ENCODE assay signal across 9 cellular contexts in genomic region chr20:17958326-17959256, GRCh38. TPM values are rescaled to one million over a fixed set of nuclear protein-coding genes. Genes with fewer than 3 reads are reported as not detected.
A peak's percentile ranks its signal among the peaks of the same experiment; 100 is the strongest.
DNase-seq lines count a peak whose midpoint lies in the region; ATAC-seq, FAIRE-seq and TF ChIP-seq lines count a peak whose summit lies in the region.
"Had no signal": no experiment of that assay in that cellular context is flagged by ENCODE, and none has a peak within 500 bp of the region (broad histone marks: within the 10 kb centered on the region; RNA-seq: fewer than 3 reads in every experiment).

No MANE protein-coding gene starts in this region.

- H3K4me3 ChIP-seq in SK-N-SH (ENCODE audit: low read depth in 2 of 2, low read length in 1 of 2) (no peak overlapping the region), esophagus (ENCODE audit: low read depth in 1 of 2, low read length in 2 of 2) (no peak overlapping the region), psoas muscle (no peak overlapping the region)

- no peak overlapping the region for H2AFZ ChIP-seq in SK-N-SH (ENCODE audit: low read depth)

- peaks cover 10% of the 10 kb centered on the region for H3F3A ChIP-seq in SK-N-SH (replicated peaks; ENCODE audit: insufficient read depth)

- H3K9ac ChIP-seq in SK-N-SH: no peak overlapping the region

- ATAC-seq in psoas muscle: no peak

- H3K27me3 ChIP-seq in SK-N-SH (ENCODE audit: insufficient read depth) (no peaks in the 10 kb centered on the region), esophagus (ENCODE audit: control insufficient read depth in 1 of 2, insufficient read depth in 2 of 2, low read length in 2 of 2) (no peaks in the 10 kb centered on the region), psoas muscle (ENCODE audit: insufficient read depth in 3 of 3, low read length in 2 of 3) (no peaks in the 10 kb centered on the region)

- H3K79me2 ChIP-seq in SK-N-SH (ENCODE audit: insufficient read depth): peaks cover 100% of the 10 kb centered on the region

- FAIRE-seq in GM12891 (lab: Jason Lieb, UNC): no peak

- no peak for TF ChIP-seq EP300 in SK-N-SH (IDR thresholded peaks at IDR 0.05; ENCODE audit: borderline replicate concordance in 1 of 2, low read depth in 1 of 2, low read length in 1 of 2)

- H3K9me3 ChIP-seq in SK-N-SH: no peaks in the 10 kb centered on the region
- no peaks in the 10 kb centered on the region for H3K9me3 ChIP-seq in esophagus (ENCODE audit: control insufficient read depth in 2 of 2, insufficient read depth in 1 of 2, low read depth in 1 of 2, low read length in 1 of 2)
- H3K9me3 ChIP-seq in psoas muscle: no peaks in the 10 kb centered on the region

- peaks cover 25 to 35% of the 10 kb centered on the region in 2 experiments for H3K36me3 ChIP-seq in SK-N-SH (replicated peaks in 1 of 2; ENCODE audit: control insufficient read depth in 1 of 2, insufficient read depth in 2 of 2, low read length in 1 of 2)
- peaks cover 4 to 8% of the 10 kb centered on the region in 2 donors for H3K36me3 ChIP-seq in esophagus (ENCODE audit: control insufficient read depth in 2 of 2, insufficient read depth in 2 of 2, low read length in 1 of 2)
- peaks cover 10 to 33% of the 10 kb centered on the region in 2 donors for H3K36me3 ChIP-seq in psoas muscle (ENCODE audit: insufficient read depth in 1 of 2, low read depth in 1 of 2)

- intact Hi-C loops in psoas muscle (cut with DNase I): loop anchor here (2.0 to 5.0 kb wide), 2 partner anchors 38 to 39 kb away; no protein-coding TSS in a partner anchor

- peak; percentile 31 for TF ChIP-seq CTCF in SK-N-SH (IDR thresholded peaks at IDR 0.05)
- peak; percentile 25 for TF ChIP-seq CTCF in psoas muscle (IDR thresholded peaks at IDR 0.05)

- H4K20me1 ChIP-seq in SK-N-SH (ENCODE audit: insufficient read depth): peaks cover 82% of the 10 kb centered on the region

- no peaks in the 10 kb centered on the region for H3K9me2 ChIP-seq in SK-N-SH

- H3K4me2 ChIP-seq in SK-N-SH: no peak overlapping the region

- no peak for DNase-seq in GM12891 (ENCODE audit: insufficient read length, low spot score)
- DNase-seq in SK-N-SH: no peak
- no peak for DNase-seq in psoas muscle
- DNase-seq in NCI-H187 treated with DMSO at 0.1 percent for 48 hours (lab: John Stamatoyannopoulos, UW): no peak
- no peak for DNase-seq in AG20443 (ENCODE audit: low spot score)
- no peak for DNase-seq in NCI-H69 (lab: John Stamatoyannopoulos, UW)
- no peak for DNase-seq in DMS153 treated with DMSO at 0.1 percent for 48 hours (lab: John Stamatoyannopoulos, UW; ENCODE audit: unreplicated experiment)
- DNase-seq: NCI-H510A treated with DMSO at 0.1 percent for 48 hours had no signal

- H3K4me1 ChIP-seq in SK-N-SH (ENCODE audit: control insufficient read depth in 1 of 2, insufficient read depth in 2 of 2, low read depth in 1 of 2, low read length in 1 of 2) (peaks cover 13 to 14% of the 10 kb centered on the region in 2 experiments; a peak in 3 of 4 replicates), esophagus (ENCODE audit: control insufficient read depth in 2 of 2, insufficient read depth in 2 of 2, low read length in 1 of 2) (peaks cover 0 to 5% of the 10 kb centered on the region in 2 donors), psoas muscle (peaks cover 44% of the 10 kb centered on the region)

- peak; percentile 58 for TF ChIP-seq POLR2A in GM12891 (IDR thresholded peaks at IDR 0.05; ENCODE audit: low read depth, low read length)

- TF ChIP-seq RAD21 in SK-N-SH (IDR thresholded peaks at IDR 0.05; ENCODE audit: low read length): no peak

- H3K27ac ChIP-seq in SK-N-SH (ENCODE audit: low read depth in 2 of 2, low read length in 1 of 2) (peak overlapping the region; percentile 37 to 56), esophagus (ENCODE audit: low read depth in 2 of 2, low read length in 1 of 2) (peak overlapping the region; percentile 1 to 72), psoas muscle (peak overlapping the region; percentile 52)

- WGBS in SK-N-SH (ENCODE audit: low lambda C conversion rate): 52% methylated on average over 5 of the region's 5 CpGs
- WGBS in esophagus, 2 donors: 43 to 49% methylated on average over 5 of the region's 5 CpGs
- WGBS in psoas muscle, 3 donors: 53 to 56% (median 54%) methylated on average over 5 of the region's 5 CpGs

- CTCF ChIA-PET in SK-N-SH (lab: Yijun Ruan, JAX): interaction anchor here (0.9 to 2.3 kb wide), 7 partner anchors 8 to 422 kb away, joined by 3 to 13 read pairs (median 6); partner anchors contain the start of genes MGME1 and SNX5

- POLR2A ChIA-PET in SK-N-SH (lab: Yijun Ruan, JAX): interaction anchor here (0.8 to 1.5 kb wide), 2 partner anchors 10 to 21 kb away, joined by 3 to 5 read pairs; partner anchors contain the start of genes MGME1 and SNX5

TF ChIP-seq in GM12891, 5 proteins besides CTCF, POLR2A, EP300 and RAD21:
- TF ChIP-seq TAF1 (IDR thresholded peaks at IDR 0.05; ENCODE audit: low read depth, low read length) (no peak), POLR2AphosphoS5 (IDR thresholded peaks at IDR 0.05; ENCODE audit: low read depth, low read length) (no peak; the same call in 1 of the 2 replicates), PAX5 (IDR thresholded peaks at IDR 0.05; ENCODE audit: insufficient read depth, low read length, severe bottlenecking) (no peak), POU2F2 (IDR thresholded peaks at IDR 0.05; ENCODE audit: low read depth, low read length) (no peak), SPI1 (IDR thresholded peaks at IDR 0.05; ENCODE audit: low read depth, low read length) (no peak)
TF ChIP-seq in GM12891: peak in this region for 0.

TF ChIP-seq in SK-N-SH, 30 proteins besides CTCF, POLR2A, EP300 and RAD21:
- TF ChIP-seq SMC3 (IDR thresholded peaks at IDR 0.05; ENCODE audit: low read depth, low read length) (no peak), GABPA (IDR thresholded peaks at IDR 0.05; ENCODE audit: low read depth) (no peak), USF2 (IDR thresholded peaks at IDR 0.05; ENCODE audit: borderline replicate concordance, low read depth, low read length) (no peak)
TF ChIP-seq in SK-N-SH: peak in this region for 0.

RNA-seq across cellular contexts. Expression of gene SNX5, which starts 10.0 kb away (rescaled TPM):
- 178 TPM for polyA plus RNA-seq in GM12891 (2012; ENCODE audit: low read depth, missing spikeins)
- 69.2 and 76.2 TPM in 2 replicates for polyA plus RNA-seq in SK-N-SH (2012; rRNA removed)
- 54.8 and 71.2 TPM in 2 replicates for polyA plus RNA-seq in SK-N-SH (2012; cell fraction: cytosol; rRNA removed)
- polyA plus RNA-seq in SK-N-SH (2012; cell fraction: nucleus; rRNA removed): 141 and 175 TPM in 2 replicates
- 10 to 100 TPM; 51.2 to 58.9 TPM for polyA plus RNA-seq in esophagus
- total RNA-seq in psoas muscle: 10 to 100 TPM; 59.8 to 81.3 (median 69.7) TPM
- 100 to 1,000 TPM in 1 of 3 donors, 10 to 100 TPM in 2; 82.7 to 113 (median 89.6) TPM for polyA plus RNA-seq in psoas muscle

RNA-seq across cellular contexts. Expression of gene MGME1, which starts 10.2 kb away (rescaled TPM):
- polyA plus RNA-seq in GM12891 (2012; ENCODE audit: low read depth, missing spikeins): 21.8 TPM
- polyA plus RNA-seq in SK-N-SH (2012; rRNA removed) (7.9 and 10.2 TPM in 2 replicates), esophagus (10 to 100 TPM in 1 of 2 donors, 1 to 10 TPM in 1; 9.6 to 14.5 TPM), psoas muscle (10 to 100 TPM in 1 of 3 donors, 1 to 10 TPM in 2; 4.3 to 13.4 (median 6.8) TPM)
- polyA plus RNA-seq in SK-N-SH (2012; cell fraction: cytosol; rRNA removed): 9.4 and 9.5 TPM in 2 replicates
- polyA plus RNA-seq in SK-N-SH (2012; cell fraction: nucleus; rRNA removed): 10.4 and 14.2 TPM in 2 replicates
- 10 to 100 TPM in 2 of 4 donors, 1 to 10 TPM in 2; 8.6 to 21.8 (median 12.2) TPM for total RNA-seq in psoas muscle
